In genomic region chr14:36510874-36511273, GRCh38 we compare ENCODE assay signal across 19 cellular contexts. TPM values are rescaled to one million over a fixed set of nuclear protein-coding genes. Genes with fewer than 3 reads are reported as not detected.
A peak's percentile ranks its signal among the peaks of the same experiment; 100 is the strongest.
DNase-seq lines count a peak whose midpoint lies in the region; ATAC-seq and TF ChIP-seq lines count a peak whose summit lies in the region.
"Had no signal": no experiment of that assay in that cellular context is flagged by ENCODE, and none has a peak within 500 bp of the region (broad histone marks: within the 10 kb centered on the region; RNA-seq: fewer than 3 reads in every experiment).

No MANE protein-coding gene starts in this region.

- H3F3A ChIP-seq in Loucy (ENCODE audit: low read depth): no peaks in the 10 kb centered on the region

- TF ChIP-seq CTCF in Loucy (conservative IDR thresholded peaks at IDR 0.05; ENCODE audit: low read length) (no peak), left lung (IDR thresholded peaks at IDR 0.05) (no peak), type B pancreatic cell (conservative IDR thresholded peaks at IDR 0.05) (no peak), HFFc6 (IDR thresholded peaks at IDR 0.05) (no peak)

- DNase-seq in DMS79 treated with DMSO at 0.1 percent for 48 hours (lab: John Stamatoyannopoulos, UW) (peak; percentile 94), DMS79 (lab: John Stamatoyannopoulos, UW) (no peak), left lung (no peak), type B pancreatic cell (ENCODE audit: extremely low spot score, unreplicated experiment) (no peak), HFFc6 (no peak), NCI-H1930 (lab: John Stamatoyannopoulos, UW) (no peak)
- DNase-seq: ACHN, Calu3, Karpas-422, NCI-H146, NCI-H2171 treated with DMSO at 0.1 percent for 48 hours, SIG-M5, SW 1271 had no signal

- no peaks in the 10 kb centered on the region for H3K9me2 ChIP-seq in Loucy (replicated peaks; ENCODE audit: low read depth, low read length)
- H3K9me2 ChIP-seq: SK-N-SH had no signal

- H3K9me3 Mint-ChIP-seq in type B pancreatic cell (peaks cover 5% of the 10 kb centered on the region), HFFc6 (no peaks in the 10 kb centered on the region)

- H3K27ac Mint-ChIP-seq in type B pancreatic cell (no peak overlapping the region), HFFc6 (no peak overlapping the region)

- H3K4me1 ChIP-seq in Loucy (ENCODE audit: insufficient read depth, low read length, poor library complexity, severe bottlenecking) (peaks cover 17% of the 10 kb centered on the region), left lung (no peaks in the 10 kb centered on the region)

- H3K36me3 ChIP-seq in Loucy (ENCODE audit: insufficient read depth, low read length) (no peaks in the 10 kb centered on the region), left lung (no peaks in the 10 kb centered on the region)

- ATAC-seq in left lung (no peak), HG03280 (IDR thresholded peaks at IDR 0.05; ENCODE audit: unreplicated experiment) (no peak)
- ATAC-seq: HCT116 had no signal

- peak overlapping the region; percentile 52 for H3K4me3 Mint-ChIP-seq in type B pancreatic cell
- H3K4me3 Mint-ChIP-seq in HFFc6: no peak overlapping the region

- H3K79me2 ChIP-seq in Loucy (ENCODE audit: insufficient read depth, low read length): no peaks in the 10 kb centered on the region

- H3K4me1 Mint-ChIP-seq in type B pancreatic cell (ENCODE audit: unreplicated experiment): peaks cover 5% of the 10 kb centered on the region
- no peaks in the 10 kb centered on the region for H3K4me1 Mint-ChIP-seq in HFFc6 (ENCODE audit: low read depth)

- H3K27me3 ChIP-seq in Loucy (ENCODE audit: insufficient read depth, low read length, poor library complexity, severe bottlenecking): no peaks in the 10 kb centered on the region
- peaks cover 91 to 98% of the 10 kb centered on the region in 2 donors for H3K27me3 ChIP-seq in left lung

- H3K4me3 ChIP-seq in Loucy (ENCODE audit: low read length, poor library complexity, severe bottlenecking) (no peak overlapping the region), left lung (peak overlapping the region; percentile 27)

- H3K27ac ChIP-seq in left lung: peak overlapping the region; percentile 77 to 94
- H3K27ac ChIP-seq: 22Rv1 had no signal

- H3K9me3 ChIP-seq in Loucy (ENCODE audit: insufficient read depth, low read depth, low read length) (no peaks in the 10 kb centered on the region), left lung (no peaks in the 10 kb centered on the region)
- H3K9me3 ChIP-seq: SK-N-SH had no signal

- peak overlapping the region; percentile 62 for H3K9ac ChIP-seq in Loucy (ENCODE audit: low read depth, low read length, poor library complexity, severe bottlenecking)
- H3K9ac ChIP-seq: SK-N-SH had no signal

- no peaks in the 10 kb centered on the region for H4K20me1 ChIP-seq in Loucy (ENCODE audit: insufficient read depth, low read length, poor library complexity, severe bottlenecking)

- peaks cover 95% of the 10 kb centered on the region for H3K27me3 Mint-ChIP-seq in type B pancreatic cell
- peaks cover 76% of the 10 kb centered on the region for H3K27me3 Mint-ChIP-seq in HFFc6 (ENCODE audit: insufficient read depth)

- H3K36me3 Mint-ChIP-seq in type B pancreatic cell: peaks cover 3% of the 10 kb centered on the region
- no peaks in the 10 kb centered on the region for H3K36me3 Mint-ChIP-seq in HFFc6 (ENCODE audit: low read depth)

- intact Hi-C loops in left lung (cut with DNase I): no loop called here

- H3K4me2 ChIP-seq in Loucy (ENCODE audit: low read depth, low read length, poor library complexity, severe bottlenecking): peak overlapping the region; percentile 39
- H3K4me2 ChIP-seq: SK-N-SH had no signal

- no peak overlapping the region for H2AFZ ChIP-seq in Loucy (ENCODE audit: low read length)

RNA-seq across cellular contexts. Expression of gene NKX2-1, which starts 9.2 kb away (rescaled TPM):
- 100 to 1,000 TPM; 133 to 251 TPM for total RNA-seq in left lung
- total RNA-seq in type B pancreatic cell (ENCODE audit: low replicate concordance): 7.4 and 9.3 TPM in 2 replicates
- total RNA-seq in HFFc6 (2021; fragmentation: NEBNext Ultra II Directional; extraction: Animal tissue kit (Norgen Biotek cat#: 25700)): not detected
- total RNA-seq: Calu3, HT-29 had no signal

Comparison
In these comparisons a context has a peak if more than half of its experiments do, and no peak if none do; other contexts are left out.
1. RNA of gene NKX2-1, which starts 9.2 kb away (total RNA-seq): 133 to 251 TPM in left lung; 7.4 to 9.3 TPM in type B pancreatic cell and not detected in HFFc6; every median in the first group is over 10 times any median in the second.